8 cellular contexts compared by ENCODE assay signal in genomic region chr12:12008931-12009611, GRCh38.
DNase-seq lines count a peak whose midpoint lies in the region; ATAC-seq and TF ChIP-seq lines count a peak whose summit lies in the region.

No MANE protein-coding gene starts in this region.

- TF ChIP-seq CTCF in foreskin fibroblast (IDR thresholded peaks at IDR 0.05; ENCODE audit: low read depth, low read length) = no peak

- intact Hi-C loops in activated CD4-positive, alpha-beta memory T cell treated with anti-CD3 and anti-CD28 coated beads for 36 hours (cut with micrococcal nuclease) = loop anchor here (1.0 to 10.0 kb wide), 10 partner anchors 51 to 1794 kb away; partner anchors contain the start of genes CDKN1B and GABARAPL1

- H3K9me3 Mint-ChIP-seq in activated CD4-positive, alpha-beta memory T cell treated with anti-CD3 and anti-CD28 coated beads for 36 hours = peaks cover 3% of the 10 kb centered on the region
- H3K9me3 Mint-ChIP-seq in stimulated activated effector memory CD8-positive, alpha-beta T cell treated with anti-CD3 and anti-CD28 coated beads, Interleukin-12 subunit alpha, Interleukin-12 subunit beta, amount 100 ng/mL, for 72 hours = peaks cover 3% of the 10 kb centered on the region

- CTCF ChIA-PET in activated CD4-positive, alpha-beta memory T cell treated with anti-CD3 and anti-CD28 coated beads for 36 hours (lab: Charles Lee) = interaction anchor here (0.8 to 5.0 kb wide), 23 partner anchors 8 to 535 kb away, joined by 3 to 77 read pairs (median 4); partner anchors contain the start of gene ETV6

- no peaks in the 10 kb centered on the region for H3K27me3 Mint-ChIP-seq in activated CD4-positive, alpha-beta memory T cell treated with anti-CD3 and anti-CD28 coated beads for 36 hours

- H3K4me3 Mint-ChIP-seq in activated CD4-positive, alpha-beta memory T cell treated with anti-CD3 and anti-CD28 coated beads for 36 hours = peak overlapping the region; percentile 76
- peak overlapping the region; percentile 72 for H3K4me3 Mint-ChIP-seq in stimulated activated effector memory CD8-positive, alpha-beta T cell treated with anti-CD3 and anti-CD28 coated beads, Interleukin-12 subunit alpha, Interleukin-12 subunit beta, amount 100 ng/mL, for 72 hours

- H3K36me3 Mint-ChIP-seq in activated CD4-positive, alpha-beta memory T cell treated with anti-CD3 and anti-CD28 coated beads for 36 hours = peaks cover 2% of the 10 kb centered on the region
- peaks cover 58% of the 10 kb centered on the region for H3K36me3 Mint-ChIP-seq in stimulated activated effector memory CD8-positive, alpha-beta T cell treated with anti-CD3 and anti-CD28 coated beads, Interleukin-12 subunit alpha, Interleukin-12 subunit beta, amount 100 ng/mL, for 72 hours

- ATAC-seq in GM19025 (IDR thresholded peaks at IDR 0.05; ENCODE audit: low read depth, unreplicated experiment) = peak; percentile 41
- ATAC-seq in HG03342 (IDR thresholded peaks at IDR 0.05; ENCODE audit: unreplicated experiment) = peak; percentile 43
- ATAC-seq in stimulated activated effector memory CD8-positive, alpha-beta T cell treated with anti-CD3 and anti-CD28 coated beads, Interleukin-12 subunit alpha, Interleukin-12 subunit beta, amount 100 ng/mL, for 72 hours = peak; percentile 77

- H3K4me1 Mint-ChIP-seq in activated CD4-positive, alpha-beta memory T cell treated with anti-CD3 and anti-CD28 coated beads for 36 hours (ENCODE audit: low read depth) = peaks cover 85% of the 10 kb centered on the region
- H3K4me1 Mint-ChIP-seq in stimulated activated effector memory CD8-positive, alpha-beta T cell treated with anti-CD3 and anti-CD28 coated beads, Interleukin-12 subunit alpha, Interleukin-12 subunit beta, amount 100 ng/mL, for 72 hours = peaks cover 80% of the 10 kb centered on the region

- H3K4me3 ChIP-seq in foreskin fibroblast (ENCODE audit: low read depth in 1 of 2, low read length in 2 of 2) = no peak overlapping the region

- DNase-seq in AG20443 (ENCODE audit: low spot score) (peak; percentile 64), NCI-H2196 treated with DMSO at 0.1 percent for 48 hours (lab: John Stamatoyannopoulos, UW; ENCODE audit: unreplicated experiment) (peak; percentile 97), foreskin fibroblast (peak; percentile 14 to 21), ureter (ENCODE audit: low spot score) (no peak)
- DNase-seq in activated CD4-positive, alpha-beta memory T cell treated with anti-CD3 and anti-CD28 coated beads for 36 hours = peak; percentile 86
- peak; percentile 33 to 83 for DNase-seq in stimulated activated effector memory CD8-positive, alpha-beta T cell treated with anti-CD3 and anti-CD28 coated beads, Interleukin-12 subunit alpha, Interleukin-12 subunit beta, amount 100 ng/mL, for 72 hours (ENCODE audit: low spot score in 2 of 2)

- POLR2A ChIA-PET in activated CD4-positive, alpha-beta memory T cell treated with anti-CD3 and anti-CD28 coated beads for 36 hours (lab: Charles Lee) = interaction anchor here (0.7 to 5.4 kb wide), 30 partner anchors 10 to 715 kb away, joined by 3 to 95 read pairs (median 8); partner anchors contain the start of genes BORCS5 and ETV6

- peak overlapping the region; percentile 95 for H3K27ac Mint-ChIP-seq in activated CD4-positive, alpha-beta memory T cell treated with anti-CD3 and anti-CD28 coated beads for 36 hours
- peak overlapping the region; percentile 99 for H3K27ac Mint-ChIP-seq in stimulated activated effector memory CD8-positive, alpha-beta T cell treated with anti-CD3 and anti-CD28 coated beads, Interleukin-12 subunit alpha, Interleukin-12 subunit beta, amount 100 ng/mL, for 72 hours
